In the genomic region with DNA sequence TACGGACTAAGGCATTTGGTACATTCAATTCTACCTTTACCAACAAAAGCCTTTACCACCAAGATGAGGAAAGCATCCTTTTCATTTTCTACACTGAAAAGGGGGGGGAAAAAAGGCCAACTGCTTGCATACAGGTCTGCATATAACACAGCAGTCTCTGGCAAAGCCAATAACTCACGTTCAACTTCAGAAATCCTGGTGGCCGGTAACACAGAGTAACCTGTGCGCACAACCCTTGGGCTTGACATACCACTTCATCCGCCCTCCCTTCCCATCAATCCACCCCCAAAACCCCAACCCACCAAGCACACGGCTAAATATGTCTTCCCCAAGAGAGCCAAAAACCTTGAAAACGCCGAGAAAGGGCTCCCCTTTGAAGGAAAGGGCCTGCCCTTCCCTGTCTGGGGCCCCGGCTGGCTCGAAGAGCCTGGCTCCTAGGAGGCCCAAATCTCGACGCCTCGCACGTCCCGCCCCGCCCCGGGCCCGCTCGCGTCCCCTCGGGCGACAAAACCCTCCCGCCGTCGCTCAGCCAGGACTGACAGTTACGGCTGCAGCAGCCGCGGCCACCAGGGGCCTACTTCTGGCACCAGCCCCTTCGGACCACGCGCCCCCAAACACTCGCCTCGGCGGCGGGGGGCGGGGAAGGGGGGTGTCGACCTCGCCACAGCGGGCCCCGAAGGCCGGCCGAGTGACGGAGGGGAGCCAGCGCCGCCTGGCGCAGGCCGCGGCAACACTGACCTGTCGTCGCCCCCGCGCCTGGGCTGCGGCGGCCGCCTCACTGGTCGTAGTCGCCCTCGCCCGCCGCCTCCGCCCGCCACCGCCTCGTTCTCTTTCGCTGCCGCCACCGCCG, we compare ENCODE assay signal across 8 cellular contexts. TPM values are rescaled to one million over a fixed set of nuclear protein-coding genes. Genes with fewer than 3 reads are reported as not detected.
DNase-seq lines count a peak whose midpoint lies in the region; ATAC-seq lines count a peak whose summit lies in the region.

No MANE protein-coding gene starts in this region.

- ATAC-seq in HG02884 (IDR thresholded peaks at IDR 0.05; ENCODE audit: unreplicated experiment) = peak; percentile 39
- ATAC-seq in activated CD8-positive, alpha-beta memory T cell treated with anti-CD3 and anti-CD28 coated beads, Interleukin-2, amount 10 ng/mL, durations not matched to agents 7 days and 5 days = peak; percentile 37

- H3K9me3 ChIP-seq in endocrine pancreas (ENCODE audit: control insufficient read depth, low read length) = no peaks in the 10 kb centered on the region

- no peaks in the 10 kb centered on the region for H3K9me3 Mint-ChIP-seq in activated CD8-positive, alpha-beta memory T cell treated with anti-CD3 and anti-CD28 coated beads, Interleukin-2, amount 10 ng/mL, durations not matched to agents 7 days and 5 days (ENCODE audit: low read depth)

- H3K36me3 ChIP-seq in endocrine pancreas (ENCODE audit: control insufficient read depth, insufficient read depth, low read length) = no peaks in the 10 kb centered on the region

- H3K27ac Mint-ChIP-seq in activated CD8-positive, alpha-beta memory T cell treated with anti-CD3 and anti-CD28 coated beads, Interleukin-2, amount 10 ng/mL, durations not matched to agents 7 days and 5 days = peak overlapping the region; percentile 92

- CTCF ChIA-PET in activated CD8-positive, alpha-beta memory T cell treated with anti-CD3 and anti-CD28 coated beads, Interleukin-2, amount 10 ng/mL, durations not matched to agents 7 days and 5 days (lab: Charles Lee) = interaction anchor here (1.7 kb wide), 1 partner anchor 496 kb away, joined by 3 read pairs; no protein-coding TSS in a partner anchor

- H3K36me3 Mint-ChIP-seq in activated CD8-positive, alpha-beta memory T cell treated with anti-CD3 and anti-CD28 coated beads, Interleukin-2, amount 10 ng/mL, durations not matched to agents 7 days and 5 days = peaks cover 25% of the 10 kb centered on the region

- H3K27me3 Mint-ChIP-seq in activated CD8-positive, alpha-beta memory T cell treated with anti-CD3 and anti-CD28 coated beads, Interleukin-2, amount 10 ng/mL, durations not matched to agents 7 days and 5 days = no peaks in the 10 kb centered on the region

- H3K27me3 ChIP-seq in endocrine pancreas (ENCODE audit: control insufficient read depth, insufficient read depth, low read length) = no peaks in the 10 kb centered on the region

- peaks cover 31% of the 10 kb centered on the region for H3K4me1 Mint-ChIP-seq in activated CD8-positive, alpha-beta memory T cell treated with anti-CD3 and anti-CD28 coated beads, Interleukin-2, amount 10 ng/mL, durations not matched to agents 7 days and 5 days

- H3K4me3 Mint-ChIP-seq in activated CD8-positive, alpha-beta memory T cell treated with anti-CD3 and anti-CD28 coated beads, Interleukin-2, amount 10 ng/mL, durations not matched to agents 7 days and 5 days = peak overlapping the region; percentile 90

- H3K4me1 ChIP-seq in endocrine pancreas (ENCODE audit: control insufficient read depth, insufficient read depth, low read length) = peaks cover 19% of the 10 kb centered on the region

- peak overlapping the region; percentile 93 for H3K4me3 ChIP-seq in endocrine pancreas (ENCODE audit: control insufficient read depth, insufficient read depth, low read length)

- DNase-seq in NCI-H524 (lab: John Stamatoyannopoulos, UW) (peak; percentile 7 to 49), NCI-H524 treated with DMSO at 0.1 percent for 48 hours (lab: John Stamatoyannopoulos, UW) (no peak), NCI-H2171 treated with DMSO at 0.1 percent for 48 hours (lab: John Stamatoyannopoulos, UW) (peak; percentile 29), midbrain (lab: John Stamatoyannopoulos, UW) (peak; percentile 57)
- peak; percentile 74 for DNase-seq in activated CD8-positive, alpha-beta memory T cell treated with anti-CD3 and anti-CD28 coated beads, Interleukin-2, amount 10 ng/mL, durations not matched to agents 7 days and 5 days
- peak; percentile 3 to 22 for DNase-seq in stimulated activated CD8-positive, alpha-beta memory T cell treated with anti-CD3 and anti-CD28 coated beads, Interleukin-4, amount 100 ng/mL, for 4 hours (ENCODE audit: low read depth in 2 of 2, low spot score in 1 of 2)

- peak overlapping the region; percentile 62 for H3K9ac ChIP-seq in endocrine pancreas (ENCODE audit: control insufficient read depth, insufficient read depth, low read length)

RNA-seq across cellular contexts. Expression of a gene that starts 0.8 kb away (rescaled TPM):
- 10 to 100 TPM; 81.0 to 89.8 TPM for total RNA-seq in activated CD8-positive, alpha-beta memory T cell treated with anti-CD3 and anti-CD28 coated beads, Interleukin-2, amount 10 ng/mL, durations not matched to agents 7 days and 5 days
